23 cellular contexts compared by ENCODE assay signal in the genomic region with DNA sequence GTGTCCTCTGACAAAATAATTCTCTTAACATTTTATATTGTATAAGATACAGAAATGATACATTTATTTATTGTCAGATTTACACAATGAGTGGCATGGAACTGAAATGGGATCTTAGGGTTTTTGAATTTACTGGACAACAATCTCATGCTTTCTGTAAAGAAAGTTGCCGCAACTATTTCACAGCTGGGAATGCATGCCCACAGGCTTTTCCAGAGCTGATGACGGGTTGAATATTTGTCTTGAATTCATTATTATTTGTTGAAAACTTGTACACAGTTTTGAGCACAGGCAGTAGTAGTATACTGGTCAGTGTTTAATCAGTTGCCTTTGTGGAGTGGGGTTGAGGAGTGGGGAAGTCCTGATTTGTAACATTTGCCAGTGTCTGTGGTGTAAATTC. TPM values are rescaled to one million over a fixed set of nuclear protein-coding genes. Genes with fewer than 3 reads are reported as not detected.
DNase-seq lines count a peak whose midpoint lies in the region; ATAC-seq, FAIRE-seq and TF ChIP-seq lines count a peak whose summit lies in the region.
"Had no signal": no experiment of that assay in that cellular context is flagged by ENCODE, and none has a peak within 500 bp of the region (broad histone marks: within the 10 kb centered on the region; RNA-seq: fewer than 3 reads in every experiment).

No MANE protein-coding gene starts in this region.

- no peaks in the 10 kb centered on the region for H3K79me2 ChIP-seq in DND-41 (ENCODE audit: insufficient read depth, low read length)
- H3K79me2 ChIP-seq in GM12878 (ENCODE audit: control insufficient read depth, insufficient read depth, low read length) = no peaks in the 10 kb centered on the region

- TF ChIP-seq EP300 in GM12878 (IDR thresholded peaks at IDR 0.05; ENCODE audit: borderline replicate concordance in 1 of 2, control insufficient read depth in 1 of 2, low read depth in 2 of 2, low read length in 2 of 2) = no peak

- in situ Hi-C loops in Panc1 (cut with HindIII; ENCODE audit: low pct_unique_long_range_greater_than_20kb, low sequenced_read_pairs) (no loop called here), GM12878 (cut with MboI) (no loop called here)

- no peaks in the 10 kb centered on the region for H3K27me3 ChIP-seq in DND-41 (ENCODE audit: insufficient read depth, low read length, poor library complexity)
- H3K27me3 ChIP-seq in Panc1 (ENCODE audit: control insufficient read depth, insufficient read depth, low read length) = no peaks in the 10 kb centered on the region
- H3K27me3 ChIP-seq in GM12878 (replicated peaks in 1 of 2; ENCODE audit: control insufficient read depth in 2 of 2, insufficient read depth in 2 of 2, low read length in 1 of 2) = no peaks in the 10 kb centered on the region; a peak in 1 of 4 replicates
- peaks cover 0 to 15% of the 10 kb centered on the region in 2 donors for H3K27me3 ChIP-seq in right lobe of liver
- H3K27me3 ChIP-seq: BE2C had no signal

- no peaks in the 10 kb centered on the region for H3K36me3 Mint-ChIP-seq in osteocyte (ENCODE audit: unreplicated experiment)

- peaks cover 38% of the 10 kb centered on the region for H3K4me1 Mint-ChIP-seq in osteocyte (ENCODE audit: unreplicated experiment)

- ATAC-seq in DND-41 (ENCODE audit: insufficient read depth, low read depth) (no peak), Panc1 (no peak), GM12878 (peak; percentile 31; the same call in 2 of the 3 replicates), HG03442 (IDR thresholded peaks at IDR 0.05; ENCODE audit: unreplicated experiment) (no peak), right lobe of liver (no peak), GM18517 (IDR thresholded peaks at IDR 0.05; ENCODE audit: unreplicated experiment) (no peak)
- ATAC-seq: GM23338, HCT116 had no signal

- H2AFZ ChIP-seq in DND-41 (ENCODE audit: low read depth, low read length) (0 out of 2 replicates have a peak overlapping the region, but pooled peaks have one; percentile 41), GM12878 (ENCODE audit: control insufficient read depth, low read depth, low read length) (no peak overlapping the region)
- H2AFZ ChIP-seq: GM23338 had no signal

- H3K9ac ChIP-seq in DND-41 (ENCODE audit: low read depth, low read length) (no peak overlapping the region), GM12878 (ENCODE audit: control insufficient read depth, insufficient read depth, low read length) (no peak overlapping the region)

- intact Hi-C loops in Panc1 (cut with micrococcal nuclease; ENCODE audit: unreplicated experiment) = no loop called here
- intact Hi-C loops in GM12878 (cut with micrococcal nuclease; ENCODE audit: unreplicated experiment) = no loop called here
- intact Hi-C loops in right lobe of liver (cut with DNase I) = no loop called here

- BruUV-seq in Panc1 (replicated peaks; lab: Mats Ljungman, UMichigan) = no TSS peak
- BruUV-seq in GM12878 (replicated peaks; lab: Mats Ljungman, UMichigan) = no TSS peak

- FAIRE-seq in GM12878 (lab: Jason Lieb, UNC) = no peak
- FAIRE-seq: D721Med had no signal

- H3K27ac Mint-ChIP-seq in osteocyte (ENCODE audit: unreplicated experiment) = peak overlapping the region; percentile 35
- H3K27ac Mint-ChIP-seq: GM23338 had no signal

- 48% methylated on average over 2 of the region's 2 CpGs for WGBS in GM12878 (ENCODE audit: insufficient coverage, insufficient replicate concordance, low lambda C conversion rate, missing lambda C conversion rate)
- WGBS in right lobe of liver (ENCODE audit: insufficient coverage, low coverage, low lambda C conversion rate, missing lambda C conversion rate) = 75% methylated on average over 2 of the region's 2 CpGs

- SMC1A ChIA-PET in GM12878 (lab: Charles Lee; ENCODE audit: uncharacterized antibody, unreplicated experiment) = no interaction called here

- TF ChIP-seq POLR2A in GM12878 (IDR thresholded peaks at IDR 0.05; ENCODE audit: low read depth, low read length) (no peak), right lobe of liver (IDR thresholded peaks at IDR 0.05) (no peak)

- no peak overlapping the region for H3K4me3 Mint-ChIP-seq in osteocyte (ENCODE audit: unreplicated experiment)
- H3K4me3 Mint-ChIP-seq: GM23338 had no signal

- no peaks in the 10 kb centered on the region for H4K20me1 ChIP-seq in DND-41 (ENCODE audit: insufficient read depth, low read length)
- H4K20me1 ChIP-seq in GM12878 (ENCODE audit: control insufficient read depth, insufficient read depth) = no peaks in the 10 kb centered on the region

- no peak overlapping the region for H3K4me3 ChIP-seq in DND-41 (ENCODE audit: low read depth in 1 of 2, low read length in 2 of 2)
- no peak overlapping the region for H3K4me3 ChIP-seq in Panc1 (ENCODE audit: low read depth in 2 of 2, low read length in 2 of 2)
- no peak overlapping the region for H3K4me3 ChIP-seq in GM12878
- no peak overlapping the region for H3K4me3 ChIP-seq in right lobe of liver
- H3K4me3 ChIP-seq: GM23338 had no signal

- CTCF ChIA-PET in Panc1 (lab: Charles Lee) = no interaction called here
- CTCF ChIA-PET in GM12878 (lab: Yijun Ruan, JAX) = interaction anchor here (1.0 kb wide), 1 partner anchor 209 kb away, joined by 3 read pairs; no protein-coding TSS in a partner anchor

- peaks cover 17% of the 10 kb centered on the region for H3K4me1 ChIP-seq in DND-41 (ENCODE audit: insufficient read depth, low read length)
- H3K4me1 ChIP-seq in Panc1 (ENCODE audit: control insufficient read depth, insufficient read depth, low read length) = peaks cover 34% of the 10 kb centered on the region
- H3K4me1 ChIP-seq in GM12878 (ENCODE audit: control insufficient read depth, insufficient read depth, low read length) = no peaks in the 10 kb centered on the region
- no peaks in the 10 kb centered on the region for H3K4me1 ChIP-seq in right lobe of liver

- H3K36me3 ChIP-seq in DND-41 (ENCODE audit: insufficient read depth, low read length) = no peaks in the 10 kb centered on the region
- no peaks in the 10 kb centered on the region for H3K36me3 ChIP-seq in Panc1 (ENCODE audit: control insufficient read depth, insufficient read depth, low read length)
- H3K36me3 ChIP-seq in GM12878 (ENCODE audit: control insufficient read depth in 2 of 2, insufficient read depth in 2 of 2, low read length in 1 of 2) = no peaks in the 10 kb centered on the region
- H3K36me3 ChIP-seq in right lobe of liver = no peaks in the 10 kb centered on the region
- H3K36me3 ChIP-seq: BE2C had no signal

- no peak overlapping the region for H3K27ac ChIP-seq in DND-41 (ENCODE audit: low read length)
- H3K27ac ChIP-seq in Panc1 (ENCODE audit: low read length) = peak overlapping the region; percentile 81
- no peak overlapping the region for H3K27ac ChIP-seq in GM12878 (ENCODE audit: control insufficient read depth, insufficient read depth)
- no peak overlapping the region for H3K27ac ChIP-seq in right lobe of liver

- H3K4me2 ChIP-seq in DND-41 (ENCODE audit: insufficient read depth, low read length) (no peak overlapping the region), GM12878 (ENCODE audit: control insufficient read depth, insufficient read depth) (no peak overlapping the region)
- H3K4me2 ChIP-seq: GM23338 had no signal

- no peak for TF ChIP-seq RAD21 in GM12878 (IDR thresholded peaks at IDR 0.05; ENCODE audit: insufficient read depth, low read depth, low read length)

- H3K27me3 Mint-ChIP-seq in osteocyte (ENCODE audit: unreplicated experiment) = no peaks in the 10 kb centered on the region

- RAD21 ChIA-PET in GM12878 (lab: Charles Lee; ENCODE audit: unreplicated experiment) = no interaction called here

- H3K9me3 Mint-ChIP-seq in osteocyte (ENCODE audit: unreplicated experiment) = no peaks in the 10 kb centered on the region
- H3K9me3 Mint-ChIP-seq: GM23338 had no signal

- H3K9me3 ChIP-seq in DND-41 (ENCODE audit: insufficient read depth, low read length, severe bottlenecking) = no peaks in the 10 kb centered on the region
- no peaks in the 10 kb centered on the region for H3K9me3 ChIP-seq in Panc1 (ENCODE audit: control insufficient read depth, insufficient read depth, low read depth, low read length)
- H3K9me3 ChIP-seq in GM12878 (replicated peaks; ENCODE audit: control insufficient read depth, insufficient read depth, low read length) = no peaks in the 10 kb centered on the region
- H3K9me3 ChIP-seq in right lobe of liver = no peaks in the 10 kb centered on the region
- H3K9me3 ChIP-seq: BE2C had no signal

- POLR2A ChIA-PET in Panc1 (lab: Charles Lee) (no interaction called here), GM12878 (lab: Charles Lee) (no interaction called here)

- DNase-seq in DND-41 (no peak), Panc1 (ENCODE audit: low read depth, low spot score) (no peak), GM12878 (ENCODE audit: low read depth, low spot score) (no peak), osteocyte (ENCODE audit: extremely low spot score, unreplicated experiment) (no peak), T1000 (lab: John Stamatoyannopoulos, UW) (no peak), right lobe of liver (no peak)
- DNase-seq: BE2C, DMS53, Karpas-422, MV-4-11, NCI-H1105 treated with DMSO at 0.1 percent for 48 hours, NCI-H2081, NCI-H2171, NCI-H345, NCI-H526, SHP77 had no signal

- TF ChIP-seq CTCF in DND-41 (IDR thresholded peaks at IDR 0.05; ENCODE audit: borderline replicate concordance, extremely low read depth, low read length, poor library complexity, severe bottlenecking) (no peak), Panc1 (IDR thresholded peaks at IDR 0.05) (no peak), GM12878 (IDR thresholded peaks at IDR 0.05 in 2 of 3, conservative IDR thresholded peaks at IDR 0.05 in 1 of 3; ENCODE audit: control insufficient read depth in 2 of 3, extremely low read depth in 1 of 3, insufficient read depth in 1 of 3, low read depth in 3 of 3, low read length in 3 of 3) (no peak), osteocyte (IDR thresholded peaks at IDR 0.05) (no peak), right lobe of liver (IDR thresholded peaks at IDR 0.05) (no peak)

RNA-seq across cellular contexts. Expression of gene MRC1, which starts 20.5 kb away (rescaled TPM):
- 0.21 TPM for total RNA-seq in Panc1 (2021; ENCODE audit: unreplicated experiment)
- not detected for polyA plus RNA-seq in Panc1 (2012; ENCODE audit: insufficient read length)
- total RNA-seq in GM12878 (2013; cell fraction: nucleolus; rRNA removed) = not detected in 2 replicates
- not detected in 2 replicates for total RNA-seq in GM12878 (2014; rRNA removed)
- total RNA-seq in GM12878 (2014; rRNA removed; fragmentation: Illumina TruSeq; extraction: Trizol) = 0.04 TPM in 1 of 2 replicates, not detected in the other
- 0.19 and 0.21 TPM in 2 replicates for total RNA-seq in GM12878 (2021)
- not detected for polyA plus RNA-seq in GM12878 (2011; ENCODE audit: low read depth)
- polyA plus RNA-seq in GM12878 (2011; rRNA removed) = 0.01 TPM in 1 of 2 replicates, not detected in the other
- polyA plus RNA-seq in GM12878 (2011; cell fraction: cytosol; rRNA removed) = not detected in 2 replicates
- polyA plus RNA-seq in GM12878 (2011; cell fraction: nucleus; rRNA removed) = 0.03 TPM in 1 of 2 replicates, not detected in the other
- polyA plus RNA-seq in GM12878 (2012) = 0.01 and 0.03 TPM in 2 replicates
- 0.03 TPM in 1 of 2 replicates, not detected in the other for polyA plus RNA-seq in GM12878 (2014; fragmentation: Illumina TruSeq; extraction: Trizol)
- under 1 TPM in 1 of 2 experiments, not detected in 1; 0.02 TPM for polyA plus RNA-seq in GM12878 (2014; fragmentation: Nextera tagmentation; extraction: Ambion mirVana)
- 0.01 TPM in 1 of 2 replicates, not detected in the other for polyA plus RNA-seq in GM12878 (2014; rRNA removed)
- polyA plus RNA-seq in GM12878 (2016; fragmentation: Nextera tagmentation; extraction: Ambion mirVana) = not detected
- polyA minus RNA-seq in GM12878 (2011; rRNA and poly(A)+ RNA removed) = 0.07 TPM in 1 of 2 replicates, not detected in the other
- not detected in 2 replicates for polyA minus RNA-seq in GM12878 (2011; cell fraction: cytosol; rRNA and poly(A)+ RNA removed)
- not detected in 2 replicates for polyA minus RNA-seq in GM12878 (2011; cell fraction: nucleus; rRNA and poly(A)+ RNA removed)
- not detected in 2 replicates for total RNA-seq in osteocyte
- total RNA-seq in right lobe of liver = 10 to 100 TPM in 5 of 6 experiments, 1 to 10 TPM in 1; 9.8 to 44.8 (median 34.0) TPM
- total RNA-seq: GM23338, M059J, OCI-LY7 had no signal
- polyA plus RNA-seq: GM23338 had no signal

RNA-seq across cellular contexts. Expression of gene TMEM236, which starts 36.6 kb away (rescaled TPM):
- total RNA-seq in Panc1 (2021; ENCODE audit: unreplicated experiment) (0.05 TPM), GM12878 (2014; rRNA removed) (not detected in 2 replicates), GM12878 (2014; rRNA removed; fragmentation: Illumina TruSeq; extraction: Trizol) (not detected in 2 replicates), GM12878 (2021) (not detected in 2 replicates), osteocyte (0.08 and 0.11 TPM in 2 replicates), right lobe of liver (under 1 TPM; 0.06 to 0.20 (median 0.13) TPM)
- polyA plus RNA-seq in Panc1 (2012; ENCODE audit: insufficient read length) = not detected
- 0.10 TPM in 1 of 2 replicates, not detected in the other for total RNA-seq in GM12878 (2013; cell fraction: nucleolus; rRNA removed)
- not detected for polyA plus RNA-seq in GM12878 (2011; ENCODE audit: low read depth)
- polyA plus RNA-seq in GM12878 (2011; rRNA removed) (0.01 and 0.03 TPM in 2 replicates), GM12878 (2014; fragmentation: Illumina TruSeq; extraction: Trizol) (not detected in 2 replicates), GM12878 (2014; fragmentation: Nextera tagmentation; extraction: Ambion mirVana) (not detected), GM12878 (2014; rRNA removed) (not detected in 2 replicates), GM12878 (2016; fragmentation: Nextera tagmentation; extraction: Ambion mirVana) (not detected)
- polyA plus RNA-seq in GM12878 (2011; cell fraction: cytosol; rRNA removed) = 0.01 and 0.02 TPM in 2 replicates
- 0.03 and 0.04 TPM in 2 replicates for polyA plus RNA-seq in GM12878 (2011; cell fraction: nucleus; rRNA removed)
- not detected in 2 replicates for polyA plus RNA-seq in GM12878 (2012)
- not detected in 2 replicates for polyA minus RNA-seq in GM12878 (2011; rRNA and poly(A)+ RNA removed)
- not detected in 2 replicates for polyA minus RNA-seq in GM12878 (2011; cell fraction: cytosol; rRNA and poly(A)+ RNA removed)
- polyA minus RNA-seq in GM12878 (2011; cell fraction: nucleus; rRNA and poly(A)+ RNA removed) = not detected in 2 replicates
- total RNA-seq: M059J, OCI-LY7 had no signal
